ENCODE assay signal across 17 cellular contexts in the genomic region with DNA sequence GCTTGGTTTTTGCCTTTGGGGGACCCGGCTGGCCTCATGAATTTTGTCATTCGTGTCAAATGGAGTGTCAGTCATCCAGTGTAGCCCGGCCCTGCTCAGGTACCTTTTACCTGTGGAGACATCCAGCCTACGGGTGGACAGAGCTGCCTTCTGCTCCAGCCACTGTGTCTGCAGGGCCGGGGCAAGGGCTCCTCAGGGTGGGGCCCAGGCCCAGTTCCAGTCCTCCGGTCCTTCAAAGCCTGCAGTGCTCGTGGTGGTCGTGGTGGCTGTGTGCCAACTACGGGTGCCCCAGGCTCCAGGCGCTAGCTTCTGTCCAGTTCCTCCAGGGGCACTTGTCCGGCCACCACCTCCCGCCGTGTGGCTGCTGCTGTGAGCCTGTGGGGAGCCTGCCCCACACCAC. TPM values are rescaled to one million over a fixed set of nuclear protein-coding genes. Genes with fewer than 3 reads are reported as not detected.
DNase-seq lines count a peak whose midpoint lies in the region; ATAC-seq and TF ChIP-seq lines count a peak whose summit lies in the region.
"Had no signal": no experiment of that assay in that cellular context is flagged by ENCODE, and none has a peak within 500 bp of the region (broad histone marks: within the 10 kb centered on the region; RNA-seq: fewer than 3 reads in every experiment).

No MANE protein-coding gene starts in this region.

- DNase-seq in Right ventricle myocardium superior = peak; percentile 42
- DNase-seq in cardiac septum (ENCODE audit: low spot score) = no peak
- DNase-seq in left ventricle myocardium superior = peak; percentile 24
- DNase-seq in posterior vena cava (ENCODE audit: low spot score) = peak; percentile 56
- no peak for DNase-seq in activated T-cell treated with anti-CD3 and anti-CD28 coated beads, Interleukin-2, amount 50 U/mL, for 48 hours
- no peak for DNase-seq in stimulated activated CD4-positive, alpha-beta T cell treated with anti-CD3 and anti-CD28 coated beads, Interleukin-15, amount 100 ng/mL, for 24 hours
- no peak for DNase-seq in WTC11 (ENCODE audit: low spot score)
- DNase-seq in NCI-H2227 (lab: John Stamatoyannopoulos, UW; ENCODE audit: unreplicated experiment) = no peak
- DNase-seq: 8988T, DMS79 treated with DMSO at 0.1 percent for 48 hours, H7, KG1, NCI-H1105 treated with DMSO at 0.1 percent for 48 hours, NCI-H1694, NCI-H2081 treated with DMSO at 0.1 percent for 48 hours, SHP77 treated with DMSO at 0.1 percent for 48 hours had no signal

- CTCF ChIA-PET in WTC11 (lab: Charles Lee) = no interaction called here

- intact Hi-C loops in Right ventricle myocardium superior (cut with DNase I) = no loop called here
- intact Hi-C loops in cardiac septum (cut with DNase I) = no loop called here
- intact Hi-C loops in left ventricle myocardium superior (cut with micrococcal nuclease) = no loop called here
- intact Hi-C loops in posterior vena cava (cut with DNase I) = no loop called here

- no peaks in the 10 kb centered on the region for H3K4me1 Mint-ChIP-seq in WTC11
- H3K4me1 Mint-ChIP-seq: CD14-positive monocyte had no signal

- no peaks in the 10 kb centered on the region for H3K36me3 Mint-ChIP-seq in WTC11
- H3K36me3 Mint-ChIP-seq: CD14-positive monocyte had no signal

- H3K27me3 Mint-ChIP-seq in WTC11 (ENCODE audit: low read depth) = no peaks in the 10 kb centered on the region

- no peaks in the 10 kb centered on the region for H3K9me3 Mint-ChIP-seq in WTC11
- H3K9me3 Mint-ChIP-seq: CD14-positive monocyte had no signal

- no peak overlapping the region for H3K27ac Mint-ChIP-seq in WTC11
- H3K27ac Mint-ChIP-seq: CD14-positive monocyte had no signal

- no peak for TF ChIP-seq CTCF in WTC11 (IDR thresholded peaks at IDR 0.05)

- POLR2A ChIA-PET in WTC11 (lab: Charles Lee) = no interaction called here

- no peak overlapping the region for H3K4me3 Mint-ChIP-seq in WTC11
- H3K4me3 Mint-ChIP-seq: CD14-positive monocyte had no signal

- ATAC-seq in Right ventricle myocardium superior (ENCODE audit: poor library complexity) (no peak), left ventricle myocardium superior (no peak), WTC11 (no peak)

TF ChIP-seq in WTC11, 78 proteins besides CTCF, POLR2A, EP300 and RAD21:
- TF ChIP-seq, protein P1, sequence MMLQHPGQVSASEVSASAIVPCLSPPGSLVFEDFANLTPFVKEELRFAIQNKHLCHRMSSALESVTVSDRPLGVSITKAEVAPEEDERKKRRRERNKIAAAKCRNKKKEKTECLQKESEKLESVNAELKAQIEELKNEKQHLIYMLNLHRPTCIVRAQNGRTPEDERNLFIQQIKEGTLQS (CRISPR knock-in tag; conservative IDR thresholded peaks at IDR 0.05) = no peak
- TF ChIP-seq, protein P2, sequence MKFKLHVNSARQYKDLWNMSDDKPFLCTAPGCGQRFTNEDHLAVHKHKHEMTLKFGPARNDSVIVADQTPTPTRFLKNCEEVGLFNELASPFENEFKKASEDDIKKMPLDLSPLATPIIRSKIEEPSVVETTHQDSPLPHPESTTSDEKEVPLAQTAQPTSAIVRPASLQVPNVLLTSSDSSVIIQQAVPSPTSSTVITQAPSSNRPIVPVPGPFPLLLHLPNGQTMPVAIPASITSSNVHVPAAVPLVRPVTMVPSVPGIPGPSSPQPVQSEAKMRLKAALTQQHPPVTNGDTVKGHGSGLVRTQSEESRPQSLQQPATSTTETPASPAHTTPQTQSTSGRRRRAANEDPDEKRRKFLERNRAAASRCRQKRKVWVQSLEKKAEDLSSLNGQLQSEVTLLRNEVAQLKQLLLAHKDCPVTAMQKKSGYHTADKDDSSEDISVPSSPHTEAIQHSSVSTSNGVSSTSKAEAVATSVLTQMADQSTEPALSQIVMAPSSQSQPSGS (CRISPR knock-in tag; IDR thresholded peaks at IDR 0.05; ENCODE audit: borderline replicate concordance, low read depth) = no peak

RNA-seq across cellular contexts. Expression of a gene that starts 54.8 kb away (rescaled TPM):
- 6.2 TPM for total RNA-seq in Right ventricle myocardium superior
- total RNA-seq in cardiac septum = 7.3 TPM
- total RNA-seq in left ventricle myocardium superior = 7.6 TPM
- total RNA-seq in posterior vena cava = 10 to 100 TPM; 12.7 to 13.3 TPM
- 27.9 to 34.3 TPM (median 28.4 TPM) in 3 replicates for total RNA-seq in WTC11 (2021)

Comparison
In these comparisons a context has a peak if more than half of its experiments do, and no peak if none do; other contexts are left out.
1. DNase-seq: peak in Right ventricle myocardium superior (single experiment), left ventricle myocardium superior (single experiment) and posterior vena cava (single experiment); none in cardiac septum (single experiment), activated T-cell treated with anti-CD3 and anti-CD28 coated beads, Interleukin-2, amount 50 U/mL, for 48 hours (0 of 2), stimulated activated CD4-positive, alpha-beta T cell treated with anti-CD3 and anti-CD28 coated beads, Interleukin-15, amount 100 ng/mL, for 24 hours (single experiment), WTC11 (single experiment) and NCI-H2227 (single experiment).